ENCODE assay signal across 2 cellular contexts in the genomic region with DNA sequence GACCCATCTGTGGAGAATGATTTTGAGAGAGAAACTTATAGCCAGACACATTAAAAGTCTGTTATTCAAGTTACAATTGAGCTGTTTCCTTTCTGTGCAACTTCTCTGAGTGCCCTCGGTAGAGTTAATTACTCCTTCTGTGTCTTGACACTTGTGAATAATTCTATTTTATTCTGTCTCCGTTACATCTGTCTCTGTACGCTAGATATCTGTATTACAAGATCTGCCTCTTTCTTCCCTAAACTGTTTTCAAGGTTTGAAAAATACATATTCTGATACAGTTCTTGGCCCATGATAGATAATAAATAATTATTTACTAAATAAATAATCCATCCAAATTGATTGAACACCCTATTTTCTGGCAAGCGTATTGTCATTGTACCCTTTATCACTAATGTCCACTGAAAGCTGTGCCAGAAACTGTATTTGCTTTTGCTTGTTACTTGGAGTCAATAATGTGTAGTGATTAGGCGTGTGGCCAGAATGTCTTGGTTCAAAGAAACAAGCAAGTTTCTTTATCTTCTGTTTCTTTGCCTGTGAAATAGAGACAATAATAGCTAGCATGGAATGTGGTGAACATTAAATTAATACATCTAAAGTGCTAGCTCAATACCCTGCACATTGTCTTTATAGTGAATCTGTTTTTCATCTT.
TF ChIP-seq lines count a peak whose summit lies in the region.

No MANE protein-coding gene starts in this region.

TF ChIP-seq in IMR-90, 13 proteins besides CTCF, POLR2A, EP300 and RAD21:
- TF ChIP-seq MXI1 (IDR thresholded peaks at IDR 0.05; ENCODE audit: borderline replicate concordance, low read depth, low read length) (no peak), CEBPB (IDR thresholded peaks at IDR 0.05; ENCODE audit: low read depth, low read length) (no peak), RCOR1 (IDR thresholded peaks at IDR 0.05; ENCODE audit: insufficient replicate concordance, low read length) (no peak), MAZ (IDR thresholded peaks at IDR 0.05; ENCODE audit: borderline replicate concordance, low read depth, low read length) (no peak), MAFK (IDR thresholded peaks at IDR 0.05; ENCODE audit: low read depth, low read length) (no peak)

TF ChIP-seq in neural cell, 6 proteins besides CTCF, POLR2A, EP300 and RAD21:
- TF ChIP-seq POLR2AphosphoS5 (IDR thresholded peaks at IDR 0.05) (no peak), MXI1 (conservative IDR thresholded peaks at IDR 0.05; ENCODE audit: poor library complexity, severe bottlenecking) (no peak), SMC3 (conservative IDR thresholded peaks at IDR 0.05; ENCODE audit: poor library complexity) (no peak), EZH2 (IDR thresholded peaks at IDR 0.05; ENCODE audit: borderline replicate concordance, insufficient read depth, low read length, poor library complexity, severe bottlenecking) (no peak), TAF1 (IDR thresholded peaks at IDR 0.05; ENCODE audit: low read depth) (no peak)
- TF ChIP-seq, protein P1, sequence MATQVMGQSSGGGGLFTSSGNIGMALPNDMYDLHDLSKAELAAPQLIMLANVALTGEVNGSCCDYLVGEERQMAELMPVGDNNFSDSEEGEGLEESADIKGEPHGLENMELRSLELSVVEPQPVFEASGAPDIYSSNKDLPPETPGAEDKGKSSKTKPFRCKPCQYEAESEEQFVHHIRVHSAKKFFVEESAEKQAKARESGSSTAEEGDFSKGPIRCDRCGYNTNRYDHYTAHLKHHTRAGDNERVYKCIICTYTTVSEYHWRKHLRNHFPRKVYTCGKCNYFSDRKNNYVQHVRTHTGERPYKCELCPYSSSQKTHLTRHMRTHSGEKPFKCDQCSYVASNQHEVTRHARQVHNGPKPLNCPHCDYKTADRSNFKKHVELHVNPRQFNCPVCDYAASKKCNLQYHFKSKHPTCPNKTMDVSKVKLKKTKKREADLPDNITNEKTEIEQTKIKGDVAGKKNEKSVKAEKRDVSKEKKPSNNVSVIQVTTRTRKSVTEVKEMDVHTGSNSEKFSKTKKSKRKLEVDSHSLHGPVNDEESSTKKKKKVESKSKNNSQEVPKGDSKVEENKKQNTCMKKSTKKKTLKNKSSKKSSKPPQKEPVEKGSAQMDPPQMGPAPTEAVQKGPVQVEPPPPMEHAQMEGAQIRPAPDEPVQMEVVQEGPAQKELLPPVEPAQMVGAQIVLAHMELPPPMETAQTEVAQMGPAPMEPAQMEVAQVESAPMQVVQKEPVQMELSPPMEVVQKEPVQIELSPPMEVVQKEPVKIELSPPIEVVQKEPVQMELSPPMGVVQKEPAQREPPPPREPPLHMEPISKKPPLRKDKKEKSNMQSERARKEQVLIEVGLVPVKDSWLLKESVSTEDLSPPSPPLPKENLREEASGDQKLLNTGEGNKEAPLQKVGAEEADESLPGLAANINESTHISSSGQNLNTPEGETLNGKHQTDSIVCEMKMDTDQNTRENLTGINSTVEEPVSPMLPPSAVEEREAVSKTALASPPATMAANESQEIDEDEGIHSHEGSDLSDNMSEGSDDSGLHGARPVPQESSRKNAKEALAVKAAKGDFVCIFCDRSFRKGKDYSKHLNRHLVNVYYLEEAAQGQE (IDR thresholded peaks at IDR 0.05; ENCODE audit: borderline replicate concordance): no peak
